In the genomic region with DNA sequence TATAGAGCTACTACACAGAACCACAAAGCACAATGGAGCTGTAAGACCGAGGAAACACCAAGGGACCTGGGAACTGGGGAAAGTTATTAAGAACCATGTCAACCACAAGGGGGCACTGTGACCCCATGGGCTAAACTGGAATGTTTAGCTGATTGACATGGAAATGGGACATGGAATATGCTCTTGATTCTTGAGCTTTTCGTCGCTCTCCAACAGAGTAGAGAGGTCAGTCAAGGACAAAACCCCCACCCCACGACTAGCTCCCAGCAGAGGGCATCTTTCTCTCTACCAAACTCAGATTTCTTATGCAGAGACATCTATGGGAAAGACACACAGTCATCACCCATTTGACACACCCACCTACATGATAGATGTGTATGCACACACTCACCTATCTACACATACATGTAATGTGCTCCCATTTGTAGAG, we compare ENCODE assay signal across 9 cellular contexts. TPM values are rescaled to one million over a fixed set of nuclear protein-coding genes. Genes with fewer than 3 reads are reported as not detected.
DNase-seq lines count a peak whose midpoint lies in the region; ATAC-seq lines count a peak whose summit lies in the region.
"Had no signal": no experiment of that assay in that cellular context is flagged by ENCODE, and none has a peak within 500 bp of the region (broad histone marks: within the 10 kb centered on the region; RNA-seq: fewer than 3 reads in every experiment).

No MANE protein-coding gene starts in this region.

- no peaks in the 10 kb centered on the region for H3K9me3 ChIP-seq in effector memory CD4-positive, alpha-beta T cell (ENCODE audit: control insufficient read depth, low read length)

- H3K27ac Mint-ChIP-seq in activated CD8-positive, alpha-beta T cell treated with anti-CD3 and anti-CD28 coated beads, Interleukin-2, amount 10 ng/mL, durations not matched to agents 7 days and 5 days: no peak overlapping the region
- no peak overlapping the region for H3K27ac Mint-ChIP-seq in memory B cell
- H3K27ac Mint-ChIP-seq: activated naive CD8-positive, alpha-beta T cell had no signal

- H3K4me1 ChIP-seq in effector memory CD4-positive, alpha-beta T cell (ENCODE audit: control insufficient read depth, insufficient read depth, low read length, poor library complexity, severe bottlenecking): no peaks in the 10 kb centered on the region

- POLR2A ChIA-PET in activated CD8-positive, alpha-beta T cell treated with anti-CD3 and anti-CD28 coated beads, Interleukin-2, amount 10 ng/mL, durations not matched to agents 7 days and 5 days (lab: Charles Lee): interaction anchor here (1.0 to 1.5 kb wide), 2 partner anchors 25 to 89 kb away, joined by 3 to 6 read pairs; no protein-coding TSS in a partner anchor

- H3K4me1 Mint-ChIP-seq in activated CD8-positive, alpha-beta T cell treated with anti-CD3 and anti-CD28 coated beads, Interleukin-2, amount 10 ng/mL, durations not matched to agents 7 days and 5 days (ENCODE audit: low read depth): no peaks in the 10 kb centered on the region
- peaks cover 4% of the 10 kb centered on the region for H3K4me1 Mint-ChIP-seq in memory B cell

- peak; percentile 43 for DNase-seq in DMS153 treated with DMSO at 0.1 percent for 48 hours (lab: John Stamatoyannopoulos, UW; ENCODE audit: unreplicated experiment)
- peak; percentile 76 for DNase-seq in HS-27A (ENCODE audit: low read depth)
- DNase-seq in NOMO-1 (lab: John Stamatoyannopoulos, UW; ENCODE audit: unreplicated experiment in 2 of 2): peak; percentile 30 to 68
- DNase-seq in activated CD8-positive, alpha-beta T cell treated with anti-CD3 and anti-CD28 coated beads, Interleukin-2, amount 10 ng/mL, durations not matched to agents 7 days and 5 days: peak; percentile 82
- DNase-seq in effector memory CD4-positive, alpha-beta T cell: peak; percentile 63 to 77 (median 63)
- DNase-seq in memory B cell (ENCODE audit: low spot score in 2 of 2): peak; percentile 77 to 79
- DNase-seq in stimulated activated CD8-positive, alpha-beta memory T cell treated with anti-CD3 and anti-CD28 coated beads, Interleukin-15, amount 100 ng/mL, for 1 hour (ENCODE audit: low read depth): peak; percentile 78

- no peak overlapping the region for H3K4me3 Mint-ChIP-seq in activated CD8-positive, alpha-beta T cell treated with anti-CD3 and anti-CD28 coated beads, Interleukin-2, amount 10 ng/mL, durations not matched to agents 7 days and 5 days
- no peak overlapping the region for H3K4me3 Mint-ChIP-seq in memory B cell
- H3K4me3 Mint-ChIP-seq: activated naive CD8-positive, alpha-beta T cell had no signal

- no peaks in the 10 kb centered on the region for H3K36me3 Mint-ChIP-seq in activated CD8-positive, alpha-beta T cell treated with anti-CD3 and anti-CD28 coated beads, Interleukin-2, amount 10 ng/mL, durations not matched to agents 7 days and 5 days (ENCODE audit: low read depth)
- peaks cover 3% of the 10 kb centered on the region for H3K36me3 Mint-ChIP-seq in memory B cell
- H3K36me3 Mint-ChIP-seq: activated naive CD8-positive, alpha-beta T cell had no signal

- peak; percentile 80 for ATAC-seq in activated CD8-positive, alpha-beta T cell treated with anti-CD3 and anti-CD28 coated beads, Interleukin-2, amount 10 ng/mL, durations not matched to agents 7 days and 5 days
- ATAC-seq in memory B cell (ENCODE audit: low read depth) (peak; percentile 74), HG03439 (IDR thresholded peaks at IDR 0.05; ENCODE audit: unreplicated experiment) (no peak)

- no peaks in the 10 kb centered on the region for H3K27me3 ChIP-seq in effector memory CD4-positive, alpha-beta T cell (replicated peaks; ENCODE audit: control insufficient read depth, insufficient read depth, low read length, poor library complexity, severe bottlenecking)

- CTCF ChIA-PET in activated CD8-positive, alpha-beta T cell treated with anti-CD3 and anti-CD28 coated beads, Interleukin-2, amount 10 ng/mL, durations not matched to agents 7 days and 5 days (lab: Charles Lee): interaction anchor here (0.6 to 9.2 kb wide), 40 partner anchors 9 to 953 kb away, joined by 3 to 193 read pairs (median 6); partner anchors contain the start of genes ARHGEF40, NDRG2, OR5AU1 and RNASE13

- peaks cover 6% of the 10 kb centered on the region for H3K36me3 ChIP-seq in effector memory CD4-positive, alpha-beta T cell (ENCODE audit: control insufficient read depth, insufficient read depth, low read length)

- H3K27ac ChIP-seq in effector memory CD4-positive, alpha-beta T cell (ENCODE audit: insufficient read depth, low read length, poor library complexity, severe bottlenecking): no peak overlapping the region

- no peaks in the 10 kb centered on the region for H3K9me3 Mint-ChIP-seq in activated CD8-positive, alpha-beta T cell treated with anti-CD3 and anti-CD28 coated beads, Interleukin-2, amount 10 ng/mL, durations not matched to agents 7 days and 5 days (ENCODE audit: insufficient read depth)
- no peaks in the 10 kb centered on the region for H3K9me3 Mint-ChIP-seq in memory B cell

- H3K27me3 Mint-ChIP-seq in activated CD8-positive, alpha-beta T cell treated with anti-CD3 and anti-CD28 coated beads, Interleukin-2, amount 10 ng/mL, durations not matched to agents 7 days and 5 days (ENCODE audit: low read depth): peaks cover 21% of the 10 kb centered on the region
- H3K27me3 Mint-ChIP-seq in memory B cell: peaks cover 9% of the 10 kb centered on the region

- H3K4me3 ChIP-seq in effector memory CD4-positive, alpha-beta T cell (ENCODE audit: insufficient read depth, low read depth, low read length, poor library complexity, severe bottlenecking): no peak overlapping the region

RNA-seq across cellular contexts. Expression of gene NDRG2, which starts 10.1 kb away (rescaled TPM):
- total RNA-seq in activated CD8-positive, alpha-beta T cell treated with anti-CD3 and anti-CD28 coated beads, Interleukin-2, amount 10 ng/mL, durations not matched to agents 7 days and 5 days: 1 to 10 TPM; 6.2 to 7.6 TPM

RNA-seq across cellular contexts. Expression of gene TPPP2, which starts 15.2 kb away (rescaled TPM):
- not detected for total RNA-seq in activated CD8-positive, alpha-beta T cell treated with anti-CD3 and anti-CD28 coated beads, Interleukin-2, amount 10 ng/mL, durations not matched to agents 7 days and 5 days

RNA-seq across cellular contexts. Expression of gene SLC39A2, which starts 15.7 kb away (rescaled TPM):
- not detected for total RNA-seq in activated CD8-positive, alpha-beta T cell treated with anti-CD3 and anti-CD28 coated beads, Interleukin-2, amount 10 ng/mL, durations not matched to agents 7 days and 5 days

RNA-seq across cellular contexts. Expression of gene RNASE13, which starts 19.8 kb away (rescaled TPM):
- not detected for total RNA-seq in activated CD8-positive, alpha-beta T cell treated with anti-CD3 and anti-CD28 coated beads, Interleukin-2, amount 10 ng/mL, durations not matched to agents 7 days and 5 days

RNA-seq across cellular contexts. Expression of gene METTL17, which starts 25.0 kb away (rescaled TPM):
- total RNA-seq in activated CD8-positive, alpha-beta T cell treated with anti-CD3 and anti-CD28 coated beads, Interleukin-2, amount 10 ng/mL, durations not matched to agents 7 days and 5 days: 100 to 1,000 TPM in 1 of 2 experiments, 10 to 100 TPM in 1; 97.5 to 103 TPM
